ENCODE assay signal across 9 cellular contexts in genomic region chr6:159790947-159791598, GRCh38. TPM values are rescaled to one million over a fixed set of nuclear protein-coding genes. Genes with fewer than 3 reads are reported as not detected.
DNase-seq lines count a peak whose midpoint lies in the region; ATAC-seq and TF ChIP-seq lines count a peak whose summit lies in the region.
"Had no signal": no experiment of that assay in that cellular context is flagged by ENCODE, and none has a peak within 500 bp of the region (broad histone marks: within the 10 kb centered on the region; RNA-seq: fewer than 3 reads in every experiment).

No MANE protein-coding gene starts in this region.

- H3K27ac Mint-ChIP-seq in nephron progenitor cell, result peak overlapping the region; percentile 100

- CTCF ChIA-PET in SK-N-SH (lab: Yijun Ruan, JAX) (interaction anchor here (0.5 to 1.2 kb wide), 4 partner anchors 28 to 99 kb away, joined by 3 read pairs; no protein-coding TSS in a partner anchor), Panc1 (lab: Charles Lee) (no interaction called here)

- peaks cover 13% of the 10 kb centered on the region for H4K20me1 ChIP-seq in SK-N-SH (ENCODE audit: insufficient read depth)

- POLR2A ChIA-PET in SK-N-SH (lab: Yijun Ruan, JAX) (interaction anchor here (1.7 to 2.5 kb wide), 2 partner anchors 64 to 97 kb away, joined by 6 to 25 read pairs; partner anchors contain the start of gene WTAP), Panc1 (lab: Charles Lee) (interaction anchor here (0.6 kb wide), 1 partner anchor 88 kb away, joined by 17 read pairs; no protein-coding TSS in a partner anchor)

- H3K4me1 ChIP-seq in SK-N-SH (ENCODE audit: control insufficient read depth in 1 of 2, insufficient read depth in 2 of 2, low read depth in 1 of 2, low read length in 1 of 2) (peaks cover 10 to 22% of the 10 kb centered on the region in 2 experiments; a peak in 3 of 4 replicates), Panc1 (ENCODE audit: control insufficient read depth, insufficient read depth, low read length) (peaks cover 26% of the 10 kb centered on the region; the same call in 1 of the 2 replicates)
- H3K4me1 ChIP-seq in effector memory CD4-positive, alpha-beta T cell (ENCODE audit: control insufficient read depth, insufficient read depth, low read length, poor library complexity, severe bottlenecking), result peaks cover 34% of the 10 kb centered on the region

- 19% methylated on average over 12 of the region's 19 CpGs for WGBS in SK-N-SH (ENCODE audit: low lambda C conversion rate)

- TF ChIP-seq RAD21 in SK-N-SH (IDR thresholded peaks at IDR 0.05; ENCODE audit: low read length), result no peak

- peak overlapping the region; percentile 74 to 80; a peak in 3 of 4 replicates for H3K27ac ChIP-seq in SK-N-SH (ENCODE audit: low read depth in 2 of 2, low read length in 1 of 2)
- peak overlapping the region; percentile 99 for H3K27ac ChIP-seq in Panc1 (ENCODE audit: low read length)
- peak overlapping the region; percentile 91 for H3K27ac ChIP-seq in effector memory CD4-positive, alpha-beta T cell (ENCODE audit: insufficient read depth, low read length, poor library complexity, severe bottlenecking)

- H3K4me1 Mint-ChIP-seq in nephron progenitor cell, result peaks cover 56% of the 10 kb centered on the region

- no peaks in the 10 kb centered on the region for H3K9me2 ChIP-seq in SK-N-SH

- no peaks in the 10 kb centered on the region for H3K27me3 Mint-ChIP-seq in nephron progenitor cell (ENCODE audit: low read depth, poor library complexity)

- peak overlapping the region; percentile 92 for H3K4me2 ChIP-seq in SK-N-SH

- peak overlapping the region; percentile 99 for H3K4me3 Mint-ChIP-seq in nephron progenitor cell

- TSS peak; percentile 65 for BruUV-seq in Panc1 (replicated peaks; lab: Mats Ljungman, UMichigan)

- peak overlapping the region; percentile 73 to 90 for H3K4me3 ChIP-seq in SK-N-SH (ENCODE audit: low read depth in 2 of 2, low read length in 1 of 2)
- H3K4me3 ChIP-seq in Panc1 (ENCODE audit: low read depth in 2 of 2, low read length in 2 of 2), result peak overlapping the region; percentile 98 to 99
- H3K4me3 ChIP-seq in effector memory CD4-positive, alpha-beta T cell (ENCODE audit: insufficient read depth, low read depth, low read length, poor library complexity, severe bottlenecking), result peak overlapping the region; percentile 88

- peak overlapping the region; percentile 75; the same call in 1 of the 2 replicates for H2AFZ ChIP-seq in SK-N-SH (ENCODE audit: low read depth)

- TF ChIP-seq CTCF in SK-N-SH (IDR thresholded peaks at IDR 0.05) (no peak), Panc1 (IDR thresholded peaks at IDR 0.05) (no peak), nephron progenitor cell (IDR thresholded peaks at IDR 0.05) (no peak)

- peaks cover 83% of the 10 kb centered on the region for H3K79me2 ChIP-seq in SK-N-SH (ENCODE audit: insufficient read depth)

- peak overlapping the region; percentile 75 for H3K9ac ChIP-seq in SK-N-SH

- no peak for TF ChIP-seq EP300 in SK-N-SH (IDR thresholded peaks at IDR 0.05; ENCODE audit: borderline replicate concordance in 1 of 2, low read depth in 1 of 2, low read length in 1 of 2)

- H3K27me3 ChIP-seq in SK-N-SH (ENCODE audit: insufficient read depth), result no peaks in the 10 kb centered on the region
- no peaks in the 10 kb centered on the region for H3K27me3 ChIP-seq in Panc1 (ENCODE audit: control insufficient read depth, insufficient read depth, low read length)
- H3K27me3 ChIP-seq in effector memory CD4-positive, alpha-beta T cell (replicated peaks; ENCODE audit: control insufficient read depth, insufficient read depth, low read length, poor library complexity, severe bottlenecking), result no peaks in the 10 kb centered on the region

- H3K36me3 ChIP-seq in SK-N-SH (replicated peaks in 1 of 2; ENCODE audit: control insufficient read depth in 1 of 2, insufficient read depth in 2 of 2, low read length in 1 of 2) (peaks cover 36 to 55% of the 10 kb centered on the region in 2 experiments), Panc1 (ENCODE audit: control insufficient read depth, insufficient read depth, low read length) (peaks cover 44% of the 10 kb centered on the region)
- H3K36me3 ChIP-seq in effector memory CD4-positive, alpha-beta T cell (ENCODE audit: control insufficient read depth, insufficient read depth, low read length), result peaks cover 26% of the 10 kb centered on the region

- intact Hi-C loops in Panc1 (cut with micrococcal nuclease; ENCODE audit: unreplicated experiment), result no loop called here

- ATAC-seq in SK-N-SH treated with all-trans-retinoic acid at 6 μM for 48 hours (no peak), Panc1 (no peak), HG02970 (IDR thresholded peaks at IDR 0.05; ENCODE audit: low FRiP score, unreplicated experiment) (no peak), HG02571 (IDR thresholded peaks at IDR 0.05; ENCODE audit: unreplicated experiment) (no peak), HG02885 (IDR thresholded peaks at IDR 0.05; ENCODE audit: poor library complexity, unreplicated experiment) (no peak)

- peaks cover 3% of the 10 kb centered on the region for H3F3A ChIP-seq in SK-N-SH (replicated peaks; ENCODE audit: insufficient read depth)

- no peaks in the 10 kb centered on the region for H3K9me3 Mint-ChIP-seq in nephron progenitor cell

- in situ Hi-C loops in Panc1 (cut with HindIII; ENCODE audit: low pct_unique_long_range_greater_than_20kb, low sequenced_read_pairs), result no loop called here

- H3K36me3 Mint-ChIP-seq in nephron progenitor cell (ENCODE audit: low read depth), result peaks cover 54% of the 10 kb centered on the region

- DNase-seq in SK-N-SH (no peak), Panc1 (ENCODE audit: low read depth, low spot score) (no peak), nephron progenitor cell (no peak)
- peak in 2 of 3 donors; percentile 6 to 25 for DNase-seq in effector memory CD4-positive, alpha-beta T cell

- H3K9me3 ChIP-seq in SK-N-SH (no peaks in the 10 kb centered on the region), Panc1 (ENCODE audit: control insufficient read depth, insufficient read depth, low read depth, low read length) (no peaks in the 10 kb centered on the region)
- no peaks in the 10 kb centered on the region for H3K9me3 ChIP-seq in effector memory CD4-positive, alpha-beta T cell (ENCODE audit: control insufficient read depth, low read length)

TF ChIP-seq in SK-N-SH, 30 proteins besides CTCF, POLR2A, EP300 and RAD21 (continues in another document):
- TF ChIP-seq GABPA (IDR thresholded peaks at IDR 0.05; ENCODE audit: low read depth) (no peak), CHD2 (IDR thresholded peaks at IDR 0.05; ENCODE audit: low read length, partially characterized antibody) (no peak), PBX3 (IDR thresholded peaks at IDR 0.05) (no peak), USF1 (IDR thresholded peaks at IDR 0.05; ENCODE audit: borderline replicate concordance, low read depth) (no peak)

TF ChIP-seq in SK-N-SH treated with all-trans-retinoic acid at 6 μM for 48 hours, 23 proteins besides CTCF, POLR2A, EP300 and RAD21:
- TF ChIP-seq CREB5 (CRISPR knock-in tag; IDR thresholded peaks at IDR 0.05; ENCODE audit: low read depth), result no peak
- TF ChIP-seq CSDC2 (CRISPR knock-in tag; IDR thresholded peaks at IDR 0.05), result no peak
- TF ChIP-seq ISL1 (CRISPR knock-in tag; IDR thresholded peaks at IDR 0.05), result no peak
- TF ChIP-seq GLIS3 (CRISPR knock-in tag; IDR thresholded peaks at IDR 0.05), result no peak
TF ChIP-seq in SK-N-SH treated with all-trans-retinoic acid at 6 μM for 48 hours: peak in this region for 0.

RNA-seq across cellular contexts. Expression of gene MRPL18, which starts 0.8 kb away (rescaled TPM):
- polyA plus RNA-seq in SK-N-SH (2012; rRNA removed), result 84.4 and 89.3 TPM in 2 replicates
- polyA plus RNA-seq in SK-N-SH (2012; cell fraction: cytosol; rRNA removed), result 99.8 and 120 TPM in 2 replicates
- 25.2 and 30.3 TPM in 2 replicates for polyA plus RNA-seq in SK-N-SH (2012; cell fraction: nucleus; rRNA removed)
- 98.4 TPM for total RNA-seq in Panc1 (2021; ENCODE audit: unreplicated experiment)
- 97.1 TPM for polyA plus RNA-seq in Panc1 (2012; ENCODE audit: insufficient read length)

RNA-seq across cellular contexts. Expression of gene TCP1, which starts 1.7 kb away (rescaled TPM):
- polyA plus RNA-seq in SK-N-SH (2012; rRNA removed), result 138 and 154 TPM in 2 replicates
- 134 and 138 TPM in 2 replicates for polyA plus RNA-seq in SK-N-SH (2012; cell fraction: cytosol; rRNA removed)
- 144 and 211 TPM in 2 replicates for polyA plus RNA-seq in SK-N-SH (2012; cell fraction: nucleus; rRNA removed)
- total RNA-seq in Panc1 (2021; ENCODE audit: unreplicated experiment), result 340 TPM
- polyA plus RNA-seq in Panc1 (2012; ENCODE audit: insufficient read length), result 402 TPM

RNA-seq across cellular contexts. Expression of gene PNLDC1, which starts 9.0 kb away (rescaled TPM):
- polyA plus RNA-seq in SK-N-SH (2012; rRNA removed), result not detected in 2 replicates
- 0.01 TPM in 1 of 2 replicates, not detected in the other for polyA plus RNA-seq in SK-N-SH (2012; cell fraction: cytosol; rRNA removed)
- 0.11 and 0.12 TPM in 2 replicates for polyA plus RNA-seq in SK-N-SH (2012; cell fraction: nucleus; rRNA removed)
- not detected for total RNA-seq in Panc1 (2021; ENCODE audit: unreplicated experiment)
- not detected for polyA plus RNA-seq in Panc1 (2012; ENCODE audit: insufficient read length)
- total RNA-seq: dermis microvascular lymphatic vessel endothelial cell had no signal

RNA-seq across cellular contexts. Expression of gene ACAT2, which starts 29.2 kb away (rescaled TPM):
- polyA plus RNA-seq in SK-N-SH (2012; rRNA removed), result 13.1 and 14.5 TPM in 2 replicates
- 17.5 and 17.6 TPM in 2 replicates for polyA plus RNA-seq in SK-N-SH (2012; cell fraction: cytosol; rRNA removed)
- 4.3 and 6.8 TPM in 2 replicates for polyA plus RNA-seq in SK-N-SH (2012; cell fraction: nucleus; rRNA removed)
- total RNA-seq in Panc1 (2021; ENCODE audit: unreplicated experiment), result 112 TPM
- 45.6 TPM for polyA plus RNA-seq in Panc1 (2012; ENCODE audit: insufficient read length)

Comparison
In these comparisons a context has a peak if more than half of its experiments do, and no peak if none do; other contexts are left out.
1. DNase-seq: peak in effector memory CD4-positive, alpha-beta T cell (2 of 3); none in SK-N-SH (single experiment), Panc1 (single experiment) and nephron progenitor cell (single experiment).
2. Peak in every context shown above with its lines, with median percentiles within 50 percentile points of each other: H3K27ac ChIP-seq and H3K4me3 ChIP-seq.